Comparison of ENCODE assay signal across 14 cellular contexts in the genomic region with DNA sequence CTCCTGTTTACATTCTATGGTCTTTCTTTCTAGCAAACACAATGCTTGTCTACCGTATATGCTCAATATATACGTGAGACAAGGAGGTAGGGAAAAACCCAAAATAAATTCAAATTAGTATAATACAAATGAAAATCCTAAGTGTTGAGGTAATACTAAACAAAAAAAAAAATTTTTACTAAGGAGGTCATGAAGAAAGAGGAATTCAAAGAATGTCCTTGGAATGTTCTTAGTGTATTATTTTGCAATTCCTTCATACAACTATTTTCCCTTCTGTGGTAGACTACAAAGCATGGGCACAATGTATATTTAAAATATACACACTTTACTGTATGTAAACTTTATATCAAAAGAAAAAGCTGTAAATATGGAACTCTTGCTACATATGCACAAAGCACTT. TPM values are rescaled to one million over a fixed set of nuclear protein-coding genes. Genes with fewer than 3 reads are reported as not detected.
DNase-seq lines count a peak whose midpoint lies in the region; ATAC-seq and TF ChIP-seq lines count a peak whose summit lies in the region.
"Had no signal": no experiment of that assay in that cellular context is flagged by ENCODE, and none has a peak within 500 bp of the region (broad histone marks: within the 10 kb centered on the region; RNA-seq: fewer than 3 reads in every experiment).

No MANE protein-coding gene starts in this region.

- no peak overlapping the region for H3K4me2 ChIP-seq in GM23338

- H3K4me1 Mint-ChIP-seq in GM23338 (peaks cover 19% of the 10 kb centered on the region), WTC11 (peaks cover 22% of the 10 kb centered on the region)
- H3K4me1 Mint-ChIP-seq in stimulated activated naive CD8-positive, alpha-beta T cell treated with anti-CD3 and anti-CD28 coated beads, Interleukin-15, amount 100 ng/mL, for 72 hours, result peaks cover 5% of the 10 kb centered on the region
- peaks cover 11% of the 10 kb centered on the region for H3K4me1 Mint-ChIP-seq in activated naive CD4-positive, alpha-beta T cell treated with anti-CD3 and anti-CD28 coated beads for 36 hours (ENCODE audit: low read depth)

- H3K9me3 ChIP-seq in upper lobe of right lung, result no peaks in the 10 kb centered on the region
- H3K9me3 ChIP-seq: adrenal gland, suprapubic skin had no signal

- TF ChIP-seq CTCF in GM23338 (conservative IDR thresholded peaks at IDR 0.05; ENCODE audit: low read depth in 2 of 2) (no peak), WTC11 (IDR thresholded peaks at IDR 0.05) (no peak), fibroblast of the aortic adventitia (IDR thresholded peaks at IDR 0.05; ENCODE audit: insufficient read depth, low read length) (no peak), upper lobe of right lung (IDR thresholded peaks at IDR 0.05) (no peak)

- H2AFZ ChIP-seq in GM23338, result no peak overlapping the region

- H3K36me3 Mint-ChIP-seq in GM23338 (ENCODE audit: low read depth) (peaks cover 32% of the 10 kb centered on the region), WTC11 (peaks cover 25% of the 10 kb centered on the region)
- H3K36me3 Mint-ChIP-seq in activated naive CD4-positive, alpha-beta T cell treated with anti-CD3 and anti-CD28 coated beads for 36 hours (ENCODE audit: low read depth), result peaks cover 12% of the 10 kb centered on the region

- H3K27me3 Mint-ChIP-seq in GM23338 (ENCODE audit: insufficient read depth, low read depth, poor library complexity), result no peaks in the 10 kb centered on the region
- H3K27me3 Mint-ChIP-seq in WTC11 (ENCODE audit: low read depth), result no peaks in the 10 kb centered on the region
- H3K27me3 Mint-ChIP-seq in stimulated activated naive CD8-positive, alpha-beta T cell treated with anti-CD3 and anti-CD28 coated beads, Interleukin-15, amount 100 ng/mL, for 72 hours, result no peaks in the 10 kb centered on the region
- H3K27me3 Mint-ChIP-seq in activated naive CD4-positive, alpha-beta T cell treated with anti-CD3 and anti-CD28 coated beads for 36 hours (ENCODE audit: low read depth), result no peaks in the 10 kb centered on the region

- intact Hi-C loops in upper lobe of right lung (cut with DNase I), result no loop called here
- intact Hi-C loops in activated naive CD4-positive, alpha-beta T cell treated with anti-CD3 and anti-CD28 coated beads for 36 hours (cut with micrococcal nuclease), result no loop called here

- H3K27me3 ChIP-seq in GM23338 (ENCODE audit: insufficient read depth) (no peaks in the 10 kb centered on the region), upper lobe of right lung (no peaks in the 10 kb centered on the region)
- H3K27me3 ChIP-seq: adrenal gland, suprapubic skin had no signal

- peaks cover 6% of the 10 kb centered on the region; the same call in 1 of the 2 replicates for H4K20me1 ChIP-seq in GM23338 (replicated peaks; ENCODE audit: insufficient read depth)

- no peak for ATAC-seq in GM23338
- ATAC-seq in WTC11, result no peak
- ATAC-seq in upper lobe of right lung, result no peak
- no peak for ATAC-seq in stimulated activated naive CD8-positive, alpha-beta T cell treated with anti-CD3 and anti-CD28 coated beads, Interleukin-15, amount 100 ng/mL, for 72 hours
- ATAC-seq: GM12878 had no signal

- no peaks in the 10 kb centered on the region for H3K4me1 ChIP-seq in GM23338 (ENCODE audit: insufficient read depth)
- H3K4me1 ChIP-seq in upper lobe of right lung, result peaks cover 25% of the 10 kb centered on the region

- no peaks in the 10 kb centered on the region for H3F3A ChIP-seq in GM23338 (replicated peaks; ENCODE audit: low read depth)

- H3K9me2 ChIP-seq in GM23338 (ENCODE audit: insufficient read depth), result no peaks in the 10 kb centered on the region

- H3K4me3 Mint-ChIP-seq in GM23338, result no peak overlapping the region
- H3K4me3 Mint-ChIP-seq in WTC11, result no peak overlapping the region
- no peak overlapping the region for H3K4me3 Mint-ChIP-seq in stimulated activated naive CD8-positive, alpha-beta T cell treated with anti-CD3 and anti-CD28 coated beads, Interleukin-15, amount 100 ng/mL, for 72 hours
- H3K4me3 Mint-ChIP-seq in activated naive CD4-positive, alpha-beta T cell treated with anti-CD3 and anti-CD28 coated beads for 36 hours, result no peak overlapping the region

- POLR2A ChIA-PET in WTC11 (lab: Charles Lee), result no interaction called here

- peaks cover 13% of the 10 kb centered on the region; the same call in 1 of the 2 replicates for H3K36me3 ChIP-seq in GM23338 (ENCODE audit: insufficient read depth)
- H3K36me3 ChIP-seq in upper lobe of right lung, result peaks cover 23% of the 10 kb centered on the region

- CTCF ChIA-PET in WTC11 (lab: Charles Lee), result no interaction called here
- CTCF ChIA-PET in activated naive CD4-positive, alpha-beta T cell treated with anti-CD3 and anti-CD28 coated beads for 36 hours (lab: Charles Lee), result interaction anchor here (0.5 kb wide), 1 partner anchor 38 kb away, joined by 5 read pairs; no protein-coding TSS in a partner anchor

- H3K4me3 ChIP-seq in GM23338 (no peak overlapping the region), fibroblast of the aortic adventitia (ENCODE audit: low read depth, low read length) (no peak overlapping the region), upper lobe of right lung (no peak overlapping the region)
- H3K4me3 ChIP-seq: adrenal gland, GM12878, suprapubic skin had no signal

- peak overlapping the region; percentile 7; the same call in 1 of the 2 replicates for H3K27ac ChIP-seq in GM23338 (ENCODE audit: low read depth)
- H3K27ac ChIP-seq in upper lobe of right lung, result peak overlapping the region; percentile 44
- H3K27ac ChIP-seq: suprapubic skin had no signal

- H3K79me2 ChIP-seq in GM23338 (replicated peaks; ENCODE audit: insufficient read depth), result peaks cover 99% of the 10 kb centered on the region

- H3K27ac Mint-ChIP-seq in GM23338 (peak overlapping the region; percentile 85; the same call in 1 of the 2 replicates), WTC11 (peak overlapping the region; percentile 73)
- H3K27ac Mint-ChIP-seq in stimulated activated naive CD8-positive, alpha-beta T cell treated with anti-CD3 and anti-CD28 coated beads, Interleukin-15, amount 100 ng/mL, for 72 hours, result no peak overlapping the region
- no peak overlapping the region for H3K27ac Mint-ChIP-seq in activated naive CD4-positive, alpha-beta T cell treated with anti-CD3 and anti-CD28 coated beads for 36 hours

- H3K9me3 Mint-ChIP-seq in GM23338, result no peaks in the 10 kb centered on the region
- no peaks in the 10 kb centered on the region for H3K9me3 Mint-ChIP-seq in WTC11
- H3K9me3 Mint-ChIP-seq in stimulated activated naive CD8-positive, alpha-beta T cell treated with anti-CD3 and anti-CD28 coated beads, Interleukin-15, amount 100 ng/mL, for 72 hours, result no peaks in the 10 kb centered on the region
- H3K9me3 Mint-ChIP-seq in activated naive CD4-positive, alpha-beta T cell treated with anti-CD3 and anti-CD28 coated beads for 36 hours, result no peaks in the 10 kb centered on the region

- DNase-seq in GM23338 (ENCODE audit: low spot score) (peak; percentile 48), WTC11 (ENCODE audit: low spot score) (no peak), fibroblast of the aortic adventitia (ENCODE audit: low read depth) (peak; percentile 68), upper lobe of right lung (no peak)
- no peak for DNase-seq in stimulated activated naive CD8-positive, alpha-beta T cell treated with anti-CD3 and anti-CD28 coated beads, Interleukin-15, amount 100 ng/mL, for 72 hours
- no peak for DNase-seq in activated naive CD4-positive, alpha-beta T cell treated with anti-CD3 and anti-CD28 coated beads for 36 hours
- no peak for DNase-seq in activated effector memory CD4-positive, alpha-beta T cell treated with anti-CD3 and anti-CD28 coated beads, Interleukin-2, amount 50 U/mL, for 16 hours
- DNase-seq: effector CD8-positive, alpha-beta T cell; hippocampal formation; NCI-H1417; NCI-H510A had no signal

TF ChIP-seq in GM23338, 12 proteins besides CTCF, POLR2A, EP300 and RAD21 (continues in another document):
- no peak for TF ChIP-seq NANOG (IDR thresholded peaks at IDR 0.05; ENCODE audit: borderline replicate concordance)
- TF ChIP-seq EZH2 (IDR thresholded peaks at IDR 0.05; ENCODE audit: low read depth, unreplicated experiment), result no peak
- no peak for TF ChIP-seq EZH2phosphoT487 (IDR thresholded peaks at IDR 0.05; ENCODE audit: unreplicated experiment)
- TF ChIP-seq POLR2AphosphoS5 (IDR thresholded peaks at IDR 0.05; ENCODE audit: low read depth), result no peak
- TF ChIP-seq STAT1 (IDR thresholded peaks at IDR 0.05; ENCODE audit: unreplicated experiment), result no peak
- TF ChIP-seq ZNF114 (CRISPR knock-in tag; IDR thresholded peaks at IDR 0.05), result no peak

TF ChIP-seq in WTC11, 78 proteins besides CTCF, POLR2A, EP300 and RAD21 (continues in another document):
- TF ChIP-seq ZNF671 (CRISPR knock-in tag; IDR thresholded peaks at IDR 0.05) (no peak), AFF4 (CRISPR knock-in tag; IDR thresholded peaks at IDR 0.05; ENCODE audit: borderline replicate concordance) (no peak)

RNA-seq across cellular contexts. Expression of gene PIK3C2A, which starts 36.4 kb away (rescaled TPM):
- total RNA-seq in GM23338 (2014; rRNA removed; shearing (Covaris generic)), result 117 and 123 TPM in 2 replicates
- polyA plus RNA-seq in GM23338 (2016; fragmentation: Nextera tagmentation; extraction: Ambion mirVana), result 45.8 and 59.5 TPM in 2 replicates
- total RNA-seq in WTC11 (2021), result 90.1 to 105 TPM (median 97.2 TPM) in 3 replicates
- 41.0 and 60.0 TPM in 2 replicates for total RNA-seq in fibroblast of the aortic adventitia (ENCODE audit: low replicate concordance)
- total RNA-seq in upper lobe of right lung, result 96.8 TPM
- total RNA-seq in activated naive CD4-positive, alpha-beta T cell treated with anti-CD3 and anti-CD28 coated beads for 36 hours, result 10 to 100 TPM; 16.4 to 17.3 TPM

Comparison
In these comparisons a context has a peak if more than half of its experiments do, and no peak if none do; other contexts are left out.
1. DNase-seq: peak in GM23338 (single experiment) and fibroblast of the aortic adventitia (single experiment); none in WTC11 (single experiment), upper lobe of right lung (single experiment), stimulated activated naive CD8-positive, alpha-beta T cell treated with anti-CD3 and anti-CD28 coated beads, Interleukin-15, amount 100 ng/mL, for 72 hours (0 of 2), activated naive CD4-positive, alpha-beta T cell treated with anti-CD3 and anti-CD28 coated beads for 36 hours (single experiment) and activated effector memory CD4-positive, alpha-beta T cell treated with anti-CD3 and anti-CD28 coated beads, Interleukin-2, amount 50 U/mL, for 16 hours (single experiment).
2. H3K27ac Mint-ChIP-seq: peak in GM23338 (single experiment) and WTC11 (single experiment); none in stimulated activated naive CD8-positive, alpha-beta T cell treated with anti-CD3 and anti-CD28 coated beads, Interleukin-15, amount 100 ng/mL, for 72 hours (0 of 2) and activated naive CD4-positive, alpha-beta T cell treated with anti-CD3 and anti-CD28 coated beads for 36 hours (single experiment).